ENCODE assay signal across 19 cellular contexts in genomic region chr19:1980782-1981181, GRCh38. TPM values are rescaled to one million over a fixed set of nuclear protein-coding genes. Genes with fewer than 3 reads are reported as not detected.
DNase-seq lines count a peak whose midpoint lies in the region; ATAC-seq, FAIRE-seq and TF ChIP-seq lines count a peak whose summit lies in the region.
"Had no signal": no experiment of that assay in that cellular context is flagged by ENCODE, and none has a peak within 500 bp of the region (broad histone marks: within the 10 kb centered on the region; RNA-seq: fewer than 3 reads in every experiment).

No MANE protein-coding gene starts in this region.

- H3K27ac Mint-ChIP-seq in T-helper 17 cell (peak overlapping the region; percentile 24), HFFc6 (no peak overlapping the region)
- no peak overlapping the region for H3K27ac Mint-ChIP-seq in CD4-positive, alpha-beta T cell
- H3K27ac Mint-ChIP-seq: CD4-positive, CD25-positive, alpha-beta regulatory T cell had no signal

- TF ChIP-seq POLR2A in HepG2 (IDR thresholded peaks at IDR 0.05; ENCODE audit: insufficient read depth in 1 of 2, low read depth in 2 of 2, low read length in 2 of 2) (no peak), tibial nerve (IDR thresholded peaks at IDR 0.05) (no peak)

- in situ Hi-C loops in HepG2 (cut with HindIII; ENCODE audit: extremely low pct_ligation_motif_present, low pct_unique_long_range_greater_than_20kb): no loop called here

- no peaks in the 10 kb centered on the region for H3F3A ChIP-seq in OCI-LY1 (ENCODE audit: insufficient read depth, low read length)

- H3K4me3 ChIP-seq in OCI-LY1 (ENCODE audit: low read depth, low read length, poor library complexity, severe bottlenecking): no peak overlapping the region
- H3K4me3 ChIP-seq in HepG2 (replicated peaks in 1 of 3; ENCODE audit: insufficient read depth in 1 of 3, low read depth in 2 of 3, low read length in 3 of 3): no peak overlapping the region
- H3K4me3 ChIP-seq in tibial nerve: peak overlapping the region in 1 of 4 donors; percentile 31

- H3K4me2 ChIP-seq in OCI-LY1 (ENCODE audit: low read length): no peak overlapping the region
- no peak overlapping the region for H3K4me2 ChIP-seq in HepG2 (ENCODE audit: low read depth, low read length)

- H3K79me2 ChIP-seq in OCI-LY1 (ENCODE audit: insufficient read depth, low read length): no peaks in the 10 kb centered on the region
- H3K79me2 ChIP-seq in HepG2 (ENCODE audit: insufficient read depth, low read length): no peaks in the 10 kb centered on the region

- H3K27me3 ChIP-seq in OCI-LY1 (ENCODE audit: insufficient read depth, low read length): no peaks in the 10 kb centered on the region
- H3K27me3 ChIP-seq in HepG2 (ENCODE audit: control insufficient read depth in 1 of 2, insufficient read depth in 2 of 2, low read length in 2 of 2): no peaks in the 10 kb centered on the region
- no peaks in the 10 kb centered on the region for H3K27me3 ChIP-seq in tibial nerve
- no peaks in the 10 kb centered on the region for H3K27me3 ChIP-seq in CD4-positive, alpha-beta T cell (ENCODE audit: control insufficient read depth, insufficient read depth, low read length)
- H3K27me3 ChIP-seq: BE2C had no signal

- H4K20me1 ChIP-seq in OCI-LY1 (ENCODE audit: insufficient read depth, low read length) (no peaks in the 10 kb centered on the region), HepG2 (ENCODE audit: insufficient read depth, low read length) (no peaks in the 10 kb centered on the region)

- POLR2A ChIA-PET in HepG2 (lab: Yijun Ruan, JAX): no interaction called here
- POLR2A ChIA-PET in CD4-positive, alpha-beta T cell (lab: Charles Lee): no interaction called here

- H3K4me1 Mint-ChIP-seq in T-helper 17 cell (no peaks in the 10 kb centered on the region), HFFc6 (ENCODE audit: low read depth) (no peaks in the 10 kb centered on the region)
- H3K4me1 Mint-ChIP-seq in CD4-positive, alpha-beta T cell (ENCODE audit: low read depth): no peaks in the 10 kb centered on the region
- H3K4me1 Mint-ChIP-seq: H9 had no signal

- peaks cover 3% of the 10 kb centered on the region for H3K36me3 Mint-ChIP-seq in T-helper 17 cell (ENCODE audit: low read depth)
- H3K36me3 Mint-ChIP-seq in HFFc6 (ENCODE audit: low read depth): peaks cover 5% of the 10 kb centered on the region
- H3K36me3 Mint-ChIP-seq in CD4-positive, alpha-beta T cell (ENCODE audit: low read depth): peaks cover 40% of the 10 kb centered on the region

- no peak for TF ChIP-seq RAD21 in HepG2 (CRISPR knock-in tag; IDR thresholded peaks at IDR 0.05)

- H3K27me3 Mint-ChIP-seq in T-helper 17 cell (no peaks in the 10 kb centered on the region), HFFc6 (ENCODE audit: insufficient read depth) (peaks cover 4% of the 10 kb centered on the region)
- no peaks in the 10 kb centered on the region for H3K27me3 Mint-ChIP-seq in CD4-positive, alpha-beta T cell
- H3K27me3 Mint-ChIP-seq: CD4-positive, CD25-positive, alpha-beta regulatory T cell had no signal

- H3K9ac ChIP-seq in OCI-LY1 (ENCODE audit: low read length): no peak overlapping the region
- H3K9ac ChIP-seq in HepG2 (ENCODE audit: insufficient read depth, low read depth, low read length): no peak overlapping the region

- H3K27ac ChIP-seq in OCI-LY1 (ENCODE audit: low read depth, low read length, poor library complexity, severe bottlenecking) (peak overlapping the region; percentile 45), HepG2 (ENCODE audit: extremely low read length, insufficient read depth, low read length) (no peak overlapping the region), tibial nerve (peak overlapping the region; percentile 1 to 82 (median 57))
- no peak overlapping the region for H3K27ac ChIP-seq in CD4-positive, alpha-beta T cell (ENCODE audit: low read depth, low read length)

- H3K9me2 ChIP-seq in OCI-LY1 (ENCODE audit: low read depth, low read length): no peaks in the 10 kb centered on the region

- TF ChIP-seq CTCF in OCI-LY1 (IDR thresholded peaks at IDR 0.05; ENCODE audit: low read length) (no peak), HepG2 (CRISPR knock-in tag; IDR thresholded peaks at IDR 0.05) (no peak), tibial nerve (IDR thresholded peaks at IDR 0.05) (no peak), HFFc6 (IDR thresholded peaks at IDR 0.05) (no peak)
- no peak for TF ChIP-seq CTCF in CD4-positive, alpha-beta T cell (IDR thresholded peaks at IDR 0.05)

- BruUV-seq in HepG2 (replicated peaks; lab: Mats Ljungman, UMichigan): TSS peak; percentile 48

- H3K4me3 Mint-ChIP-seq in T-helper 17 cell: no peak overlapping the region
- no peak overlapping the region for H3K4me3 Mint-ChIP-seq in HFFc6
- no peak overlapping the region for H3K4me3 Mint-ChIP-seq in CD4-positive, alpha-beta T cell
- H3K4me3 Mint-ChIP-seq: CD4-positive, CD25-positive, alpha-beta regulatory T cell; H9 had no signal

- DNase-seq in T-helper 17 cell (no peak), HepG2 (ENCODE audit: low spot score) (no peak), tibial nerve (ENCODE audit: low spot score in 2 of 2) (no peak), HFFc6 (no peak)
- no peak for DNase-seq in CD4-positive, alpha-beta T cell
- DNase-seq: ACHN; BE2C; C1 segment of cervical spinal cord; Caco-2; CD4-positive, CD25-positive, alpha-beta regulatory T cell; H9 had no signal

- ATAC-seq in T-helper 17 cell: no peak
- no peak for ATAC-seq in HepG2
- ATAC-seq in CD4-positive, alpha-beta T cell (ENCODE audit: poor library complexity): no peak
- ATAC-seq in activated CD4-positive, CD25-positive, alpha-beta regulatory T cell treated with anti-CD3 and anti-CD28 coated beads, Interleukin-2, amount 50 U/mL, for 24 hours: no peak

- H3K4me1 ChIP-seq in OCI-LY1 (ENCODE audit: insufficient read depth, low read length, severe bottlenecking): peaks cover 11% of the 10 kb centered on the region
- H3K4me1 ChIP-seq in HepG2 (ENCODE audit: insufficient read depth, low read length): no peaks in the 10 kb centered on the region
- H3K4me1 ChIP-seq in tibial nerve: peaks cover 0 to 19% (median 3%) of the 10 kb centered on the region in 4 donors
- H3K4me1 ChIP-seq: BE2C, Caco-2 had no signal

- H3K9me3 Mint-ChIP-seq in HFFc6: no peaks in the 10 kb centered on the region
- no peaks in the 10 kb centered on the region for H3K9me3 Mint-ChIP-seq in CD4-positive, alpha-beta T cell
- H3K9me3 Mint-ChIP-seq: CD4-positive, CD25-positive, alpha-beta regulatory T cell; H9 had no signal

- no peak overlapping the region for H2AFZ ChIP-seq in OCI-LY1 (ENCODE audit: low read length)
- H2AFZ ChIP-seq in HepG2 (ENCODE audit: low read length): no peak overlapping the region

- no peak for FAIRE-seq in HepG2 (lab: Jason Lieb, UNC)
- FAIRE-seq: A204.1, D721Med, G401.6, GM12891, GM19239, H1 had no signal

- CTCF ChIA-PET in HepG2 (lab: Yijun Ruan, JAX; ENCODE audit: low intra/inter-chr PET ratio, low total read pairs): no interaction called here
- CTCF ChIA-PET in CD4-positive, alpha-beta T cell (lab: Charles Lee): no interaction called here

- no peaks in the 10 kb centered on the region for H3K9me3 ChIP-seq in OCI-LY1 (ENCODE audit: low read length)
- H3K9me3 ChIP-seq in T-helper 17 cell (ENCODE audit: control insufficient read depth, low read length, poor library complexity, severe bottlenecking): no peaks in the 10 kb centered on the region
- no peaks in the 10 kb centered on the region for H3K9me3 ChIP-seq in HepG2 (ENCODE audit: low read length)
- no peaks in the 10 kb centered on the region for H3K9me3 ChIP-seq in tibial nerve
- no peaks in the 10 kb centered on the region for H3K9me3 ChIP-seq in CD4-positive, alpha-beta T cell (ENCODE audit: control insufficient read depth, low read length)
- H3K9me3 ChIP-seq: BE2C, Caco-2 had no signal

- TF ChIP-seq EP300 in HepG2 (IDR thresholded peaks at IDR 0.05; ENCODE audit: low read depth in 2 of 2, low read length in 2 of 2): no peak
- no peak for TF ChIP-seq EP300 in HepG2 (CRISPR knock-in tag; IDR thresholded peaks at IDR 0.05; ENCODE audit: borderline replicate concordance)
- peak in 1 of 2 donors; percentile 13 for TF ChIP-seq EP300 in tibial nerve (IDR thresholded peaks at IDR 0.05)

- 98% methylated on average over 18 of the region's 33 CpGs for WGBS in HepG2 (ENCODE audit: low lambda C conversion rate)
- WGBS in tibial nerve, 2 donors: 41 to 52% methylated on average over 22 to 33 of the region's 33 CpGs

- peaks cover 63% of the 10 kb centered on the region for H3K36me3 ChIP-seq in OCI-LY1 (ENCODE audit: insufficient read depth, low read length)
- peaks cover 14 to 31% of the 10 kb centered on the region in 2 experiments; a peak in 4 of 5 replicates for H3K36me3 ChIP-seq in HepG2 (replicated peaks in 1 of 2; ENCODE audit: control insufficient read depth in 1 of 2, insufficient read depth in 2 of 2, low read length in 2 of 2)
- peaks cover 0 to 96% (median 27%) of the 10 kb centered on the region in 3 donors for H3K36me3 ChIP-seq in tibial nerve

- intact Hi-C loops in HepG2 (cut with micrococcal nuclease; ENCODE audit: unreplicated experiment): no loop called here
- intact Hi-C loops in CD4-positive, alpha-beta T cell (cut with DNase I, micrococcal nuclease): no loop called here

RNA-seq across cellular contexts. Expression of gene BTBD2, which starts 34.7 kb away (rescaled TPM):
- total RNA-seq in T-helper 17 cell (10 to 100 TPM; 53.4 to 64.6 TPM), HepG2 (2016; rRNA removed; fragmentation: Illumina TruSeq; extraction: Trizol) (28.1 and 30.9 TPM in 2 replicates), tibial nerve (10 to 100 TPM; 54.0 to 94.5 (median 73.5) TPM)
- total RNA-seq in HepG2 (2016; cell fraction: cytosol; rRNA removed; fragmentation: Illumina TruSeq; extraction: Trizol; ENCODE audit: low read depth): 33.3 and 38.0 TPM in 2 replicates
- total RNA-seq in HepG2 (2016; cell fraction: insoluble cytoplasmic fraction; rRNA removed; fragmentation: Illumina TruSeq; extraction: Trizol): 26.7 and 27.1 TPM in 2 replicates
- 73.7 and 74.9 TPM in 2 replicates for total RNA-seq in HepG2 (2016; cell fraction: membrane; rRNA removed; fragmentation: Illumina TruSeq; extraction: Trizol)
- total RNA-seq in HepG2 (2016; cell fraction: nucleus; rRNA removed; fragmentation: Illumina TruSeq; extraction: Trizol): 18.7 and 18.8 TPM in 2 replicates
- polyA plus RNA-seq in HepG2 (2011; rRNA removed): 45.3 and 45.6 TPM in 2 replicates
- 23.9 and 43.2 TPM in 2 replicates for polyA plus RNA-seq in HepG2 (2011; cell fraction: cytosol; rRNA removed)
- polyA plus RNA-seq in HepG2 (2011; cell fraction: nucleus; rRNA removed): 43.1 and 48.6 TPM in 2 replicates
- polyA plus RNA-seq in HepG2 (2012): 46.5 and 49.0 TPM in 2 replicates
- polyA plus RNA-seq in HepG2 (2016; cell fraction: cytosol; fragmentation: Illumina TruSeq; extraction: Trizol; ENCODE audit: low read depth): 74.0 and 79.4 TPM in 2 replicates
- 39.4 and 51.6 TPM in 2 replicates for polyA plus RNA-seq in HepG2 (2016; cell fraction: insoluble cytoplasmic fraction; fragmentation: Illumina TruSeq; extraction: Trizol; ENCODE audit: low read depth)
- 106 and 123 TPM in 2 replicates for polyA plus RNA-seq in HepG2 (2016; cell fraction: membrane; fragmentation: Illumina TruSeq; extraction: Trizol; ENCODE audit: low read depth)
- 43.6 and 45.5 TPM in 2 replicates for polyA plus RNA-seq in HepG2 (2016; cell fraction: nucleus; fragmentation: Illumina TruSeq; extraction: Trizol; ENCODE audit: insufficient read depth, low read depth)
- 32.8 and 55.6 TPM in 2 replicates for polyA minus RNA-seq in HepG2 (2011; rRNA and poly(A)+ RNA removed; ENCODE audit: low replicate concordance)
- polyA minus RNA-seq in HepG2 (2011; cell fraction: cytosol; rRNA and poly(A)+ RNA removed): 39.1 and 43.2 TPM in 2 replicates
- 10.3 and 12.1 TPM in 2 replicates for polyA minus RNA-seq in HepG2 (2011; cell fraction: nucleus; rRNA and poly(A)+ RNA removed)
- 10 to 100 TPM; 74.1 to 95.6 (median 84.7) TPM for total RNA-seq in HFFc6 (2021; fragmentation: NEBNext Ultra II Directional; extraction: Animal tissue kit (Norgen Biotek cat#: 25700))
- 10 to 100 TPM; 44.4 to 44.9 TPM for total RNA-seq in CD4-positive, alpha-beta T cell

RNA-seq across cellular contexts. Expression of gene CSNK1G2, which starts 39.8 kb away (rescaled TPM):
- total RNA-seq in T-helper 17 cell: 100 to 1,000 TPM; 110 to 117 TPM
- total RNA-seq in HepG2 (2016; rRNA removed; fragmentation: Illumina TruSeq; extraction: Trizol): 29.7 and 53.8 TPM in 2 replicates
- total RNA-seq in HepG2 (2016; cell fraction: cytosol; rRNA removed; fragmentation: Illumina TruSeq; extraction: Trizol; ENCODE audit: low read depth): 40.6 and 41.0 TPM in 2 replicates
- 26.8 and 56.3 TPM in 2 replicates for total RNA-seq in HepG2 (2016; cell fraction: insoluble cytoplasmic fraction; rRNA removed; fragmentation: Illumina TruSeq; extraction: Trizol)
- 85.2 and 87.4 TPM in 2 replicates for total RNA-seq in HepG2 (2016; cell fraction: membrane; rRNA removed; fragmentation: Illumina TruSeq; extraction: Trizol)
- total RNA-seq in HepG2 (2016; cell fraction: nucleus; rRNA removed; fragmentation: Illumina TruSeq; extraction: Trizol): 39.2 and 46.8 TPM in 2 replicates
- 72.5 and 88.4 TPM in 2 replicates for polyA plus RNA-seq in HepG2 (2011; rRNA removed)
- polyA plus RNA-seq in HepG2 (2011; cell fraction: cytosol; rRNA removed): 33.8 and 56.1 TPM in 2 replicates
- polyA plus RNA-seq in HepG2 (2011; cell fraction: nucleus; rRNA removed): 380 and 522 TPM in 2 replicates
- 38.6 and 40.4 TPM in 2 replicates for polyA plus RNA-seq in HepG2 (2012)
- polyA plus RNA-seq in HepG2 (2016; cell fraction: cytosol; fragmentation: Illumina TruSeq; extraction: Trizol; ENCODE audit: low read depth): 39.6 and 47.2 TPM in 2 replicates
- 36.1 and 45.7 TPM in 2 replicates for polyA plus RNA-seq in HepG2 (2016; cell fraction: insoluble cytoplasmic fraction; fragmentation: Illumina TruSeq; extraction: Trizol; ENCODE audit: low read depth)
- polyA plus RNA-seq in HepG2 (2016; cell fraction: membrane; fragmentation: Illumina TruSeq; extraction: Trizol; ENCODE audit: low read depth): 79.1 and 81.2 TPM in 2 replicates
- polyA plus RNA-seq in HepG2 (2016; cell fraction: nucleus; fragmentation: Illumina TruSeq; extraction: Trizol; ENCODE audit: insufficient read depth, low read depth): 157 TPM in 2 replicates
- 51.2 and 83.6 TPM in 2 replicates for polyA minus RNA-seq in HepG2 (2011; rRNA and poly(A)+ RNA removed; ENCODE audit: low replicate concordance)
- polyA minus RNA-seq in HepG2 (2011; cell fraction: cytosol; rRNA and poly(A)+ RNA removed): 23.6 and 25.2 TPM in 2 replicates
- 18.2 and 21.2 TPM in 2 replicates for polyA minus RNA-seq in HepG2 (2011; cell fraction: nucleus; rRNA and poly(A)+ RNA removed)
- total RNA-seq in tibial nerve: 100 to 1,000 TPM in 1 of 4 donors, 10 to 100 TPM in 3; 38.9 to 132 (median 55.6) TPM
- 10 to 100 TPM; 44.8 to 52.0 (median 51.1) TPM for total RNA-seq in HFFc6 (2021; fragmentation: NEBNext Ultra II Directional; extraction: Animal tissue kit (Norgen Biotek cat#: 25700))
- total RNA-seq in CD4-positive, alpha-beta T cell: 100 to 1,000 TPM; 122 to 127 TPM

Comparison
In these comparisons a context has a peak if more than half of its experiments do, and no peak if none do; other contexts are left out.
1. H3K27ac ChIP-seq: peak in OCI-LY1 (single experiment) and tibial nerve (4 of 4); none in HepG2 (single experiment) and CD4-positive, alpha-beta T cell (single experiment).